In the genomic region with DNA sequence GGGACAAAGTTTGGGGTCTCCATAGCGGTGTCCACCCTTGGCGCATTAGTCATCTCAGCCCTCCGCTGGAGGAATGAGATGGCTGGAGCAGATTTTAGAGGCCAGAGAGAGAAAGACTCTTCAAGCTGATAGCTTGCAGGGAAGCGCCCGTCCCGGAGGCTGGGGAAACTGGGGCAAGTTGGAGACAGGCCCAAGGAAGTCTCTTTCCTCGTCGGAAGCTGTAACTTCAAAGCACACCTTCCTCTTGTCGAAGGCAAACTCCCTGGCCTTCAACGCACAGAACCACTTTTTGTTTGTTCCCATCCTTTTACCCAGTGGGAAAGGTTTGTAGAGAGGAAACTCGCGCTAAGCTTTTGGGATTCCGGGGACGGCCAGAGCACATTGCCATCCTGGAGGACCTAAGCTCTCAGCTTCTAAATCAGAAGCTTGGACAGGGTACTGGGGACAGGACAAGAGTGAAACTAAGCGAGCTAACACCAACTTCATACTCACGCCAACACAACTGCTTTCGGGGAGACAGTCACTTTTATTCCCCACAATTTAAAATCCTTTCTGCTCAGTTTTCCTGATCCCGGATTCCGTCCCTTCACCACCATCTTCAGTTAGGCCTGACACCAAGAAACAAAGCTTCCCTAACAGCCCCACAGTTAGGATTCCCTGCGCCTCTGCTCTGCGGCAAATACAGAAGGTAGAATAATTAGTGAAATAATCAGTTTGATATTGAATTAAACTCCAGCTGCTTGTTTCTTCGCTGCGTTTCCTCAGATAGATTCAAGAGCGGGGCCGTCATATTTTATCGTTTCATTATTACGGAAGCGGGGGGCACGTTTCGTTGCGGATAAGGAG, we compare ENCODE assay signal across 10 cellular contexts. TPM values are rescaled to one million over a fixed set of nuclear protein-coding genes. Genes with fewer than 3 reads are reported as not detected.
DNase-seq lines count a peak whose midpoint lies in the region; ATAC-seq and TF ChIP-seq lines count a peak whose summit lies in the region.
"Had no signal": no experiment of that assay in that cellular context is flagged by ENCODE, and none has a peak within 500 bp of the region (broad histone marks: within the 10 kb centered on the region; RNA-seq: fewer than 3 reads in every experiment).

No MANE protein-coding gene starts in this region.

- DNase-seq in T-helper 1 cell (no peak), glutamatergic neuron (no peak), iPS-NIHi7 (ENCODE audit: extremely low spot score) (no peak), mucosa of gallbladder (ENCODE audit: low spot score) (no peak)
- DNase-seq: HCEC 1CT had no signal

- peaks cover 27% of the 10 kb centered on the region for H3K4me1 ChIP-seq in skeletal muscle satellite cell (ENCODE audit: control insufficient read depth, insufficient read depth, low read length)

- peaks cover 17% of the 10 kb centered on the region for H3K36me3 Mint-ChIP-seq in T-helper 1 cell treated with Interleukin-12 subunit alpha and Interleukin-12 subunit beta and Interleukin-4 antibody, amounts not matched to agents 30 μg/mL and 1 μg/mL, for 36 hours (ENCODE audit: low read depth)
- H3K36me3 Mint-ChIP-seq in glutamatergic neuron (ENCODE audit: unreplicated experiment) = no peaks in the 10 kb centered on the region

- H3K27me3 ChIP-seq in skeletal muscle satellite cell (ENCODE audit: control insufficient read depth, insufficient read depth, low read length) = peaks cover 96% of the 10 kb centered on the region

- H3K4me3 Mint-ChIP-seq in T-helper 1 cell treated with Interleukin-12 subunit alpha and Interleukin-12 subunit beta and Interleukin-4 antibody, amounts not matched to agents 30 μg/mL and 1 μg/mL, for 36 hours = peak overlapping the region; percentile 84
- peak overlapping the region; percentile 79 for H3K4me3 Mint-ChIP-seq in glutamatergic neuron (ENCODE audit: unreplicated experiment)

- H3K4me1 Mint-ChIP-seq in T-helper 1 cell treated with Interleukin-12 subunit alpha and Interleukin-12 subunit beta and Interleukin-4 antibody, amounts not matched to agents 30 μg/mL and 1 μg/mL, for 36 hours (ENCODE audit: low read depth) = peaks cover 37% of the 10 kb centered on the region
- H3K4me1 Mint-ChIP-seq in glutamatergic neuron (ENCODE audit: low read depth, unreplicated experiment) = peaks cover 18% of the 10 kb centered on the region

- H3K9me3 ChIP-seq in skeletal muscle satellite cell (replicated peaks; ENCODE audit: low read length) = no peaks in the 10 kb centered on the region

- H3K36me3 ChIP-seq in skeletal muscle satellite cell (ENCODE audit: insufficient read depth, low read length) = no peaks in the 10 kb centered on the region

- H3K27ac Mint-ChIP-seq in T-helper 1 cell treated with Interleukin-12 subunit alpha and Interleukin-12 subunit beta and Interleukin-4 antibody, amounts not matched to agents 30 μg/mL and 1 μg/mL, for 36 hours = peak overlapping the region; percentile 75
- H3K27ac Mint-ChIP-seq in glutamatergic neuron (ENCODE audit: unreplicated experiment) = no peak overlapping the region

- peaks cover 87% of the 10 kb centered on the region for H3K27me3 Mint-ChIP-seq in T-helper 1 cell treated with Interleukin-12 subunit alpha and Interleukin-12 subunit beta and Interleukin-4 antibody, amounts not matched to agents 30 μg/mL and 1 μg/mL, for 36 hours (ENCODE audit: low read depth)
- H3K27me3 Mint-ChIP-seq in glutamatergic neuron (ENCODE audit: unreplicated experiment) = peaks cover 62% of the 10 kb centered on the region

- no peaks in the 10 kb centered on the region for H3K9me3 Mint-ChIP-seq in T-helper 1 cell treated with Interleukin-12 subunit alpha and Interleukin-12 subunit beta and Interleukin-4 antibody, amounts not matched to agents 30 μg/mL and 1 μg/mL, for 36 hours
- peaks cover 9% of the 10 kb centered on the region for H3K9me3 Mint-ChIP-seq in glutamatergic neuron (ENCODE audit: unreplicated experiment)

- ATAC-seq in GM21576 (IDR thresholded peaks at IDR 0.05; ENCODE audit: unreplicated experiment) = no peak

- H3K4me3 ChIP-seq in WI38 (ENCODE audit: low read depth, low read length) (peak overlapping the region; percentile 27; the same call in 1 of the 2 replicates), skeletal muscle satellite cell (ENCODE audit: low read length) (peak overlapping the region; percentile 29)
- H3K4me3 ChIP-seq: K562 had no signal

- H3K9ac ChIP-seq in skeletal muscle satellite cell (ENCODE audit: low read depth, low read length) = no peak overlapping the region

- TF ChIP-seq CTCF in WI38 (IDR thresholded peaks at IDR 0.05; ENCODE audit: low read depth, low read length) (no peak), glutamatergic neuron (IDR thresholded peaks at IDR 0.05; ENCODE audit: partially characterized antibody, unreplicated experiment) (no peak)

- H3K4me2 ChIP-seq in skeletal muscle satellite cell (ENCODE audit: low read length) = peak overlapping the region; percentile 66

RNA-seq across cellular contexts. Expression of gene EOMES, which starts 1.1 kb away (rescaled TPM):
- total RNA-seq in glutamatergic neuron (ENCODE audit: unreplicated experiment) (not detected), mucosa of gallbladder (0.58 TPM)
- under 0.01 TPM in 1 of 2 replicates, not detected in the other for total RNA-seq in skeletal muscle satellite cell (2012; rRNA removed)
